9 cellular contexts compared by ENCODE assay signal in genomic region chr19:40143612-40144011, GRCh38. TPM values are rescaled to one million over a fixed set of nuclear protein-coding genes. Genes with fewer than 3 reads are reported as not detected.
DNase-seq lines count a peak whose midpoint lies in the region; ATAC-seq, FAIRE-seq and TF ChIP-seq lines count a peak whose summit lies in the region.
"Had no signal": no experiment of that assay in that cellular context is flagged by ENCODE, and none has a peak within 500 bp of the region (broad histone marks: within the 10 kb centered on the region; RNA-seq: fewer than 3 reads in every experiment).

No MANE protein-coding gene starts in this region.

- H3K4me3 Mint-ChIP-seq in activated CD4-positive, alpha-beta T cell treated with anti-CD3 and anti-CD28 coated beads, Interleukin-2, amount 10 ng/mL, durations not matched to agents 7 days and 5 days = peak overlapping the region; percentile 53
- H3K4me3 Mint-ChIP-seq in naive thymus-derived CD4-positive, alpha-beta T cell = peak overlapping the region; percentile 51 to 80 (median 72)

- no peak for TF ChIP-seq POLR2A in GM12892 (IDR thresholded peaks at IDR 0.05; ENCODE audit: low read depth, low read length)

- peak; percentile 65 for FAIRE-seq in GM12892 (lab: Jason Lieb, UNC)

- peak overlapping the region; percentile 31 for H3K27ac ChIP-seq in naive thymus-derived CD4-positive, alpha-beta T cell (ENCODE audit: low read depth, low read length)

- H3K4me3 ChIP-seq in naive thymus-derived CD4-positive, alpha-beta T cell (ENCODE audit: low read length) = peak overlapping the region; percentile 19

- H3K4me1 ChIP-seq in naive thymus-derived CD4-positive, alpha-beta T cell (ENCODE audit: control insufficient read depth in 2 of 2, insufficient read depth in 2 of 2, low read length in 2 of 2) = peaks cover 28 to 44% of the 10 kb centered on the region in 2 donors

- intact Hi-C loops in naive thymus-derived CD4-positive, alpha-beta T cell (cut with micrococcal nuclease) = loop anchor here (1.0 to 10.0 kb wide), 9 partner anchors 20 to 461 kb away; partner anchors contain the start of genes AKT2 (in 1 of the 2), LTBP4 (in 1 of the 2), MAP3K10 (in 1 of the 2) and SERTAD1 (in 1 of the 2)

- no peaks in the 10 kb centered on the region for H3K27me3 Mint-ChIP-seq in activated CD4-positive, alpha-beta T cell treated with anti-CD3 and anti-CD28 coated beads, Interleukin-2, amount 10 ng/mL, durations not matched to agents 7 days and 5 days
- H3K27me3 Mint-ChIP-seq in naive thymus-derived CD4-positive, alpha-beta T cell = peaks cover 0 to 6% (median 0%) of the 10 kb centered on the region in 5 donors

- ATAC-seq in HG03354 (IDR thresholded peaks at IDR 0.05; ENCODE audit: poor library complexity, severe bottlenecking, unreplicated experiment) = peak; percentile 59
- peak; percentile 69 for ATAC-seq in naive thymus-derived CD4-positive, alpha-beta T cell
- ATAC-seq: Panc1 had no signal

- DNase-seq in GM12892 (ENCODE audit: insufficient read length) (no peak), EL (no peak), ureter (ENCODE audit: low spot score) (no peak), NCI-H510A treated with DMSO at 0.1 percent for 48 hours (lab: John Stamatoyannopoulos, UW) (no peak), NCI-H226 (no peak)
- peak; percentile 61 for DNase-seq in activated CD4-positive, alpha-beta T cell treated with anti-CD3 and anti-CD28 coated beads, Interleukin-2, amount 10 ng/mL, durations not matched to agents 7 days and 5 days
- peak in 6 of 9 donors; percentile 34 to 54 (median 50) for DNase-seq in naive thymus-derived CD4-positive, alpha-beta T cell

- POLR2A ChIA-PET in activated CD4-positive, alpha-beta T cell treated with anti-CD3 and anti-CD28 coated beads, Interleukin-2, amount 10 ng/mL, durations not matched to agents 7 days and 5 days (lab: Charles Lee) = interaction anchor here (0.6 kb wide), 1 partner anchor 9 kb away, joined by 5 read pairs; no protein-coding TSS in a partner anchor
- POLR2A ChIA-PET in naive thymus-derived CD4-positive, alpha-beta T cell (lab: Charles Lee) = interaction anchor here (0.7 to 1.0 kb wide), 2 partner anchors 204 to 261 kb away, joined by 3 read pairs; partner anchors contain the start of genes C19orf47 and PLD3

- no peaks in the 10 kb centered on the region for H3K36me3 Mint-ChIP-seq in activated CD4-positive, alpha-beta T cell treated with anti-CD3 and anti-CD28 coated beads, Interleukin-2, amount 10 ng/mL, durations not matched to agents 7 days and 5 days (ENCODE audit: low read depth)
- no peaks in the 10 kb centered on the region for H3K36me3 Mint-ChIP-seq in naive thymus-derived CD4-positive, alpha-beta T cell

- H3K36me3 ChIP-seq in naive thymus-derived CD4-positive, alpha-beta T cell (ENCODE audit: control insufficient read depth in 2 of 3, insufficient read depth in 3 of 3, low read length in 3 of 3) = no peaks in the 10 kb centered on the region

- no peaks in the 10 kb centered on the region for H3K9me3 Mint-ChIP-seq in activated CD4-positive, alpha-beta T cell treated with anti-CD3 and anti-CD28 coated beads, Interleukin-2, amount 10 ng/mL, durations not matched to agents 7 days and 5 days
- H3K9me3 Mint-ChIP-seq in naive thymus-derived CD4-positive, alpha-beta T cell = no peaks in the 10 kb centered on the region

- H3K9me3 ChIP-seq in naive thymus-derived CD4-positive, alpha-beta T cell (ENCODE audit: control insufficient read depth in 2 of 3, low read length in 3 of 3) = no peaks in the 10 kb centered on the region

- H3K27me3 ChIP-seq in naive thymus-derived CD4-positive, alpha-beta T cell (ENCODE audit: control insufficient read depth in 2 of 2, insufficient read depth in 2 of 2, low read length in 2 of 2) = no peaks in the 10 kb centered on the region

- peaks cover 56% of the 10 kb centered on the region for H3K4me1 Mint-ChIP-seq in activated CD4-positive, alpha-beta T cell treated with anti-CD3 and anti-CD28 coated beads, Interleukin-2, amount 10 ng/mL, durations not matched to agents 7 days and 5 days
- peaks cover 20 to 51% (median 42%) of the 10 kb centered on the region in 7 donors for H3K4me1 Mint-ChIP-seq in naive thymus-derived CD4-positive, alpha-beta T cell

- CTCF ChIA-PET in activated CD4-positive, alpha-beta T cell treated with anti-CD3 and anti-CD28 coated beads, Interleukin-2, amount 10 ng/mL, durations not matched to agents 7 days and 5 days (lab: Charles Lee) = interaction anchor here (0.7 kb wide), 1 partner anchor 14 kb away, joined by 3 read pairs; no protein-coding TSS in a partner anchor
- CTCF ChIA-PET in naive thymus-derived CD4-positive, alpha-beta T cell (lab: Charles Lee) = interaction anchor here (0.6 to 1.1 kb wide), 8 partner anchors 11 to 628 kb away, joined by 3 to 6 read pairs (median 4); no protein-coding TSS in a partner anchor

- peak overlapping the region; percentile 91 for H3K27ac Mint-ChIP-seq in activated CD4-positive, alpha-beta T cell treated with anti-CD3 and anti-CD28 coated beads, Interleukin-2, amount 10 ng/mL, durations not matched to agents 7 days and 5 days
- peak overlapping the region; percentile 63 to 92 (median 88) for H3K27ac Mint-ChIP-seq in naive thymus-derived CD4-positive, alpha-beta T cell

RNA-seq across cellular contexts. Expression of gene MAP3K10, which starts 47.6 kb away (rescaled TPM):
- 6.8 TPM for polyA plus RNA-seq in GM12892 (2012; ENCODE audit: missing spikeins)
- total RNA-seq in activated CD4-positive, alpha-beta T cell treated with anti-CD3 and anti-CD28 coated beads, Interleukin-2, amount 10 ng/mL, durations not matched to agents 7 days and 5 days = 10 to 100 TPM; 15.7 to 19.7 TPM
- total RNA-seq in naive thymus-derived CD4-positive, alpha-beta T cell = 10 to 100 TPM; 22.3 to 31.5 (median 27.0) TPM
- under 1 TPM; 0.09 to 0.52 TPM for polyA plus RNA-seq in naive thymus-derived CD4-positive, alpha-beta T cell
- 14.4 TPM for total RNA-seq in ureter

RNA-seq across cellular contexts. Expression of gene ZNF780A, which starts 52.9 kb away (rescaled TPM):
- 17.0 TPM for polyA plus RNA-seq in GM12892 (2012; ENCODE audit: missing spikeins)
- 10 to 100 TPM; 24.1 to 24.5 TPM for total RNA-seq in activated CD4-positive, alpha-beta T cell treated with anti-CD3 and anti-CD28 coated beads, Interleukin-2, amount 10 ng/mL, durations not matched to agents 7 days and 5 days
- 10 to 100 TPM; 13.9 to 49.5 (median 22.1) TPM for total RNA-seq in naive thymus-derived CD4-positive, alpha-beta T cell
- polyA plus RNA-seq in naive thymus-derived CD4-positive, alpha-beta T cell = 10 to 100 TPM; 18.4 to 21.2 TPM
- 31.3 TPM for total RNA-seq in ureter

Comparison
In these comparisons a context has a peak if more than half of its experiments do, and no peak if none do; other contexts are left out.
1. DNase-seq: peak in activated CD4-positive, alpha-beta T cell treated with anti-CD3 and anti-CD28 coated beads, Interleukin-2, amount 10 ng/mL, durations not matched to agents 7 days and 5 days (single experiment) and naive thymus-derived CD4-positive, alpha-beta T cell (6 of 9); none in GM12892 (single experiment), EL (single experiment), ureter (single experiment), NCI-H510A treated with DMSO at 0.1 percent for 48 hours (single experiment) and NCI-H226 (single experiment).